ENCODE assay signal across 15 cellular contexts in genomic region chr9:4012446-4012845, GRCh38.
DNase-seq lines count a peak whose midpoint lies in the region; ATAC-seq and TF ChIP-seq lines count a peak whose summit lies in the region.
"Had no signal": no experiment of that assay in that cellular context is flagged by ENCODE, and none has a peak within 500 bp of the region (broad histone marks: within the 10 kb centered on the region; RNA-seq: fewer than 3 reads in every experiment).

No MANE protein-coding gene starts in this region.

- no TSS peak for BruUV-seq in A673 (replicated peaks; lab: Mats Ljungman, UMichigan)

- no peak overlapping the region for H3K4me3 ChIP-seq in fibroblast of the aortic adventitia (ENCODE audit: low read depth, low read length)
- no peak overlapping the region for H3K4me3 ChIP-seq in body of pancreas
- no peak overlapping the region for H3K4me3 ChIP-seq in A673 (ENCODE audit: low read depth, low read length, poor library complexity, severe bottlenecking)
- H3K4me3 ChIP-seq in BE2C (ENCODE audit: low read depth, low read length): no peak overlapping the region
- H3K4me3 ChIP-seq: BLaER1, GM12878 had no signal

- no peaks in the 10 kb centered on the region for H3K4me1 ChIP-seq in body of pancreas
- no peaks in the 10 kb centered on the region for H3K4me1 ChIP-seq in A673 (ENCODE audit: insufficient read depth, low read length, poor library complexity, severe bottlenecking)
- H3K4me1 ChIP-seq in BE2C: no peaks in the 10 kb centered on the region
- H3K4me1 ChIP-seq: BLaER1, Caco-2 had no signal

- POLR2A ChIA-PET in A673 (lab: Charles Lee; ENCODE audit: low non-redundant PET): no interaction called here

- TF ChIP-seq CTCF in fibroblast of the aortic adventitia (IDR thresholded peaks at IDR 0.05; ENCODE audit: insufficient read depth, low read length) (no peak), body of pancreas (IDR thresholded peaks at IDR 0.05) (no peak), A673 (conservative IDR thresholded peaks at IDR 0.05; ENCODE audit: low read depth, low read length) (no peak), BE2C (IDR thresholded peaks at IDR 0.05; ENCODE audit: low read depth, low read length) (no peak)

- DNase-seq in EH (ENCODE audit: low read depth) (peak; percentile 76), astrocyte of the hippocampus (ENCODE audit: low read depth, low spot score) (peak; percentile 79), fibroblast of the aortic adventitia (ENCODE audit: low read depth) (peak; percentile 14), body of pancreas (no peak), hypothalamus (lab: John Stamatoyannopoulos, UW) (no peak), A673 (ENCODE audit: low spot score) (no peak), BE2C (no peak)
- DNase-seq: Caco-2; CD8-positive, alpha-beta memory T cell; DMS53; HCEC 1CT; HFFc6 had no signal

- no peak for ATAC-seq in body of pancreas
- ATAC-seq: GM12878 had no signal

- intact Hi-C loops in body of pancreas (cut with DNase I) (no loop called here), A673 (cut with micrococcal nuclease; ENCODE audit: unreplicated experiment) (no loop called here)

- WGBS in body of pancreas, 2 donors: 91 to 96% methylated on average over 2 of the region's 2 CpGs

- no peaks in the 10 kb centered on the region for H3K27me3 ChIP-seq in body of pancreas
- no peaks in the 10 kb centered on the region for H3K27me3 ChIP-seq in A673 (replicated peaks; ENCODE audit: insufficient read depth, low read depth, low read length, poor library complexity)
- H3K27me3 ChIP-seq in BE2C: no peaks in the 10 kb centered on the region
- H3K27me3 ChIP-seq: BLaER1 had no signal

- TF ChIP-seq POLR2A in body of pancreas (IDR thresholded peaks at IDR 0.05): no peak

- H3K36me3 ChIP-seq in body of pancreas (replicated peaks in 1 of 2; ENCODE audit: insufficient read depth in 1 of 2, low read depth in 2 of 2) (no peaks in the 10 kb centered on the region), A673 (ENCODE audit: insufficient read depth, low read length, poor library complexity, severe bottlenecking) (no peaks in the 10 kb centered on the region), BE2C (no peaks in the 10 kb centered on the region)
- H3K36me3 ChIP-seq: BLaER1 had no signal

- CTCF ChIA-PET in A673 (lab: Charles Lee): no interaction called here

- H3K27ac ChIP-seq in body of pancreas (no peak overlapping the region), A673 (ENCODE audit: low read depth, low read length, poor library complexity, severe bottlenecking) (no peak overlapping the region)
- H3K27ac ChIP-seq: BLaER1, HL-60 had no signal

- H3K9me3 ChIP-seq in body of pancreas: no peaks in the 10 kb centered on the region
- H3K9me3 ChIP-seq in A673 (ENCODE audit: low read depth, low read length, poor library complexity, severe bottlenecking): no peaks in the 10 kb centered on the region
- H3K9me3 ChIP-seq in BE2C: no peaks in the 10 kb centered on the region
- H3K9me3 ChIP-seq: BLaER1, Caco-2 had no signal

Comparison
In these comparisons a context has a peak if more than half of its experiments do, and no peak if none do; other contexts are left out.
1. DNase-seq: peak in EH (single experiment), astrocyte of the hippocampus (single experiment) and fibroblast of the aortic adventitia (single experiment); none in body of pancreas (0 of 4), hypothalamus (0 of 51), A673 (single experiment) and BE2C (single experiment).